In genomic region chr1:217542837-217543236, GRCh38 we compare ENCODE assay signal across 17 cellular contexts.
DNase-seq lines count a peak whose midpoint lies in the region; ATAC-seq lines count a peak whose summit lies in the region.
"Had no signal": no experiment of that assay in that cellular context is flagged by ENCODE, and none has a peak within 500 bp of the region (broad histone marks: within the 10 kb centered on the region; RNA-seq: fewer than 3 reads in every experiment).

No MANE protein-coding gene starts in this region.

- H3K36me3 Mint-ChIP-seq in activated T-helper 2 cell treated with anti-CD3 and anti-CD28 coated beads, Interferon-gamma antibody, Interleukin-2, Interleukin-4, amounts not matched to agents 10 μg/mL and 5 μg/mL and 100 μg/mL, durations not matched to agents 14 hours and 24 hours and 36 hours (ENCODE audit: low read depth) = peaks cover 2% of the 10 kb centered on the region

- intact Hi-C loops in activated T-helper 2 cell treated with anti-CD3 and anti-CD28 coated beads, Interferon-gamma antibody, Interleukin-2, Interleukin-4, amounts not matched to agents 10 μg/mL and 5 μg/mL and 100 μg/mL, durations not matched to agents 14 hours and 24 hours and 36 hours (cut with micrococcal nuclease) = no loop called here

- ATAC-seq in GM18499 (IDR thresholded peaks at IDR 0.05; ENCODE audit: insufficient read depth, unreplicated experiment) (peak; percentile 90), GM19455 (IDR thresholded peaks at IDR 0.05; ENCODE audit: unreplicated experiment) (peak; percentile 91), HG02852 (IDR thresholded peaks at IDR 0.05; ENCODE audit: unreplicated experiment) (peak; percentile 96), HG03521 (IDR thresholded peaks at IDR 0.05; ENCODE audit: unreplicated experiment) (peak; percentile 94)
- ATAC-seq: activated T-helper 17 cell treated with anti-CD3 and anti-CD28 coated beads, Interleukin-2, amount 50 U/mL, for 72 hours; psoas muscle; WTC11 had no signal

- DNase-seq in iPS-NIHi7 (ENCODE audit: extremely low spot score) (no peak), NCI-H510A treated with DMSO at 0.1 percent for 48 hours (lab: John Stamatoyannopoulos, UW) (no peak), NOMO-1 treated with DMSO at 0.1 percent for 48 hours (lab: John Stamatoyannopoulos, UW; ENCODE audit: unreplicated experiment) (no peak)
- no peak for DNase-seq in activated T-helper 2 cell treated with anti-CD3 and anti-CD28 coated beads, Interferon-gamma antibody, Interleukin-2, Interleukin-4, amounts not matched to agents 10 μg/mL and 5 μg/mL and 100 μg/mL, durations not matched to agents 14 hours and 24 hours and 36 hours (ENCODE audit: low spot score)
- DNase-seq: GDM1; H9; mesenchymal stem cell; psoas muscle; SHP77 treated with DMSO at 0.1 percent for 48 hours; stimulated activated CD4-positive, alpha-beta T cell treated with anti-CD3 and anti-CD28 coated beads, Interleukin-2, amount 100 ng/mL, for 48 hours; stomach had no signal

- peaks cover 11% of the 10 kb centered on the region for H3K9me3 Mint-ChIP-seq in activated T-helper 2 cell treated with anti-CD3 and anti-CD28 coated beads, Interferon-gamma antibody, Interleukin-2, Interleukin-4, amounts not matched to agents 10 μg/mL and 5 μg/mL and 100 μg/mL, durations not matched to agents 14 hours and 24 hours and 36 hours

- H3K27ac Mint-ChIP-seq in activated T-helper 2 cell treated with anti-CD3 and anti-CD28 coated beads, Interferon-gamma antibody, Interleukin-2, Interleukin-4, amounts not matched to agents 10 μg/mL and 5 μg/mL and 100 μg/mL, durations not matched to agents 14 hours and 24 hours and 36 hours = no peak overlapping the region
- H3K27ac Mint-ChIP-seq: activated T-helper 17 cell treated with anti-CD3 and anti-CD28 coated beads, Interleukin-2, amount 50 U/mL, for 72 hours; H9; WTC11 had no signal

- no peaks in the 10 kb centered on the region for H3K27me3 Mint-ChIP-seq in activated T-helper 2 cell treated with anti-CD3 and anti-CD28 coated beads, Interferon-gamma antibody, Interleukin-2, Interleukin-4, amounts not matched to agents 10 μg/mL and 5 μg/mL and 100 μg/mL, durations not matched to agents 14 hours and 24 hours and 36 hours (ENCODE audit: low read depth)
- H3K27me3 Mint-ChIP-seq: activated T-helper 17 cell treated with anti-CD3 and anti-CD28 coated beads, Interleukin-2, amount 50 U/mL, for 72 hours had no signal

- no peak overlapping the region for H3K4me3 Mint-ChIP-seq in activated T-helper 2 cell treated with anti-CD3 and anti-CD28 coated beads, Interferon-gamma antibody, Interleukin-2, Interleukin-4, amounts not matched to agents 10 μg/mL and 5 μg/mL and 100 μg/mL, durations not matched to agents 14 hours and 24 hours and 36 hours (ENCODE audit: low read depth)
- H3K4me3 Mint-ChIP-seq: activated T-helper 17 cell treated with anti-CD3 and anti-CD28 coated beads, Interleukin-2, amount 50 U/mL, for 72 hours; H9; WTC11 had no signal

- H3K4me1 Mint-ChIP-seq in activated T-helper 2 cell treated with anti-CD3 and anti-CD28 coated beads, Interferon-gamma antibody, Interleukin-2, Interleukin-4, amounts not matched to agents 10 μg/mL and 5 μg/mL and 100 μg/mL, durations not matched to agents 14 hours and 24 hours and 36 hours (ENCODE audit: low read depth) = no peaks in the 10 kb centered on the region
- H3K4me1 Mint-ChIP-seq: activated T-helper 17 cell treated with anti-CD3 and anti-CD28 coated beads, Interleukin-2, amount 50 U/mL, for 72 hours; H9 had no signal
